Comparison of ENCODE assay signal across 11 cellular contexts in genomic region chr12:111635524-111635923, GRCh38. TPM values are rescaled to one million over a fixed set of nuclear protein-coding genes. Genes with fewer than 3 reads are reported as not detected.
DNase-seq lines count a peak whose midpoint lies in the region; ATAC-seq and TF ChIP-seq lines count a peak whose summit lies in the region.
"Had no signal": no experiment of that assay in that cellular context is flagged by ENCODE, and none has a peak within 500 bp of the region (broad histone marks: within the 10 kb centered on the region; RNA-seq: fewer than 3 reads in every experiment).

No MANE protein-coding gene starts in this region.

- peaks cover 6% of the 10 kb centered on the region for H3K36me3 Mint-ChIP-seq in activated naive CD4-positive, alpha-beta T cell treated with anti-CD3 and anti-CD28 coated beads for 36 hours (ENCODE audit: low read depth)
- H3K36me3 Mint-ChIP-seq in mesothelial cell of epicardium, result no peaks in the 10 kb centered on the region

- H3K27me3 ChIP-seq in upper lobe of right lung, result no peaks in the 10 kb centered on the region

- peak; percentile 34 for ATAC-seq in upper lobe of right lung
- ATAC-seq: naive thymus-derived CD8-positive, alpha-beta T cell had no signal

- CTCF ChIA-PET in activated naive CD4-positive, alpha-beta T cell treated with anti-CD3 and anti-CD28 coated beads for 36 hours (lab: Charles Lee), result no interaction called here

- DNase-seq in activated naive CD4-positive, alpha-beta T cell treated with anti-CD3 and anti-CD28 coated beads for 36 hours, result peak; percentile 4
- DNase-seq in activated naive CD4-positive, alpha-beta T cell (lab: John Stamatoyannopoulos, UW), result no peak
- DNase-seq in dermis blood vessel endothelial cell (peak; percentile 15), mesothelial cell of epicardium (ENCODE audit: low spot score in 2 of 2, unreplicated experiment in 2 of 2) (no peak), upper lobe of right lung (no peak), kidney tubule cell (ENCODE audit: low spot score) (no peak), NCI-H748 (lab: John Stamatoyannopoulos, UW; ENCODE audit: unreplicated experiment) (no peak), G401 (ENCODE audit: low spot score) (no peak)
- DNase-seq: naive thymus-derived CD8-positive, alpha-beta T cell; NCI-H2107; T-helper 1 cell had no signal

- peaks cover 2% of the 10 kb centered on the region for H3K4me1 ChIP-seq in upper lobe of right lung

- H3K27ac Mint-ChIP-seq in activated naive CD4-positive, alpha-beta T cell treated with anti-CD3 and anti-CD28 coated beads for 36 hours, result no peak overlapping the region
- peak overlapping the region; percentile 97 for H3K27ac Mint-ChIP-seq in mesothelial cell of epicardium

- no peaks in the 10 kb centered on the region for H3K36me3 ChIP-seq in upper lobe of right lung

- no peaks in the 10 kb centered on the region for H3K9me3 Mint-ChIP-seq in activated naive CD4-positive, alpha-beta T cell treated with anti-CD3 and anti-CD28 coated beads for 36 hours
- H3K9me3 Mint-ChIP-seq in mesothelial cell of epicardium, result no peaks in the 10 kb centered on the region
- H3K9me3 Mint-ChIP-seq: naive thymus-derived CD8-positive, alpha-beta T cell had no signal

- peak overlapping the region; percentile 61 for H3K27ac ChIP-seq in upper lobe of right lung

- no peaks in the 10 kb centered on the region for H3K27me3 Mint-ChIP-seq in activated naive CD4-positive, alpha-beta T cell treated with anti-CD3 and anti-CD28 coated beads for 36 hours (ENCODE audit: low read depth)
- no peaks in the 10 kb centered on the region for H3K27me3 Mint-ChIP-seq in mesothelial cell of epicardium (ENCODE audit: low read depth)
- H3K27me3 Mint-ChIP-seq: naive thymus-derived CD8-positive, alpha-beta T cell had no signal

- TF ChIP-seq CTCF in mesothelial cell of epicardium (IDR thresholded peaks at IDR 0.05; ENCODE audit: unreplicated experiment) (no peak), upper lobe of right lung (IDR thresholded peaks at IDR 0.05) (no peak)

- H3K4me3 Mint-ChIP-seq in activated naive CD4-positive, alpha-beta T cell treated with anti-CD3 and anti-CD28 coated beads for 36 hours, result no peak overlapping the region
- peak overlapping the region; percentile 21 for H3K4me3 Mint-ChIP-seq in mesothelial cell of epicardium
- H3K4me3 Mint-ChIP-seq: naive thymus-derived CD8-positive, alpha-beta T cell had no signal

- H3K4me1 Mint-ChIP-seq in activated naive CD4-positive, alpha-beta T cell treated with anti-CD3 and anti-CD28 coated beads for 36 hours (ENCODE audit: low read depth), result no peaks in the 10 kb centered on the region
- peaks cover 47% of the 10 kb centered on the region for H3K4me1 Mint-ChIP-seq in mesothelial cell of epicardium

- no peak overlapping the region for H3K4me3 ChIP-seq in upper lobe of right lung

- intact Hi-C loops in activated naive CD4-positive, alpha-beta T cell treated with anti-CD3 and anti-CD28 coated beads for 36 hours (cut with micrococcal nuclease), result no loop called here
- intact Hi-C loops in upper lobe of right lung (cut with DNase I), result no loop called here

- in situ Hi-C loops in G401 (cut with HindIII; ENCODE audit: low sequenced_read_pairs), result no loop called here

- H3K9me3 ChIP-seq in upper lobe of right lung, result no peaks in the 10 kb centered on the region

RNA-seq across cellular contexts. Expression of gene ATXN2, which starts 36.4 kb away (rescaled TPM):
- total RNA-seq in activated naive CD4-positive, alpha-beta T cell treated with anti-CD3 and anti-CD28 coated beads for 36 hours, result 10 to 100 TPM; 30.6 to 31.5 TPM
- total RNA-seq in dermis blood vessel endothelial cell (32.0 and 37.3 TPM in 2 replicates), mesothelial cell of epicardium (149 to 152 TPM (median 150 TPM) in 3 replicates), upper lobe of right lung (66.6 TPM)
- total RNA-seq in G401 (2014; rRNA removed; shearing (Covaris generic)), result 11.3 and 22.7 TPM in 2 replicates

RNA-seq across cellular contexts. Expression of gene BRAP, which starts 50.2 kb away (rescaled TPM):
- 10 to 100 TPM; 14.7 to 16.9 TPM for total RNA-seq in activated naive CD4-positive, alpha-beta T cell treated with anti-CD3 and anti-CD28 coated beads for 36 hours
- 20.6 and 25.5 TPM in 2 replicates for total RNA-seq in dermis blood vessel endothelial cell
- total RNA-seq in mesothelial cell of epicardium, result 18.6 to 20.5 TPM (median 19.5 TPM) in 3 replicates
- total RNA-seq in upper lobe of right lung, result 17.8 TPM
- 15.8 and 17.0 TPM in 2 replicates for total RNA-seq in G401 (2014; rRNA removed; shearing (Covaris generic))

RNA-seq across cellular contexts. Expression of gene ACAD10, which starts 50.3 kb away (rescaled TPM):
- total RNA-seq in activated naive CD4-positive, alpha-beta T cell treated with anti-CD3 and anti-CD28 coated beads for 36 hours, result 10 to 100 TPM; 19.0 to 21.7 TPM
- 8.0 and 8.7 TPM in 2 replicates for total RNA-seq in dermis blood vessel endothelial cell
- 55.2 to 63.8 TPM (median 57.0 TPM) in 3 replicates for total RNA-seq in mesothelial cell of epicardium
- total RNA-seq in upper lobe of right lung, result 23.3 TPM
- 28.0 and 39.2 TPM in 2 replicates for total RNA-seq in G401 (2014; rRNA removed; shearing (Covaris generic))

Comparison
In these comparisons a context has a peak if more than half of its experiments do, and no peak if none do; other contexts are left out.
1. DNase-seq: peak in activated naive CD4-positive, alpha-beta T cell treated with anti-CD3 and anti-CD28 coated beads for 36 hours (single experiment) and dermis blood vessel endothelial cell (single experiment); none in activated naive CD4-positive, alpha-beta T cell (0 of 4), mesothelial cell of epicardium (0 of 2), upper lobe of right lung (single experiment), kidney tubule cell (single experiment), NCI-H748 (single experiment) and G401 (single experiment).